Comparison of ENCODE assay signal across 8 cellular contexts in genomic region chr11:14380947-14381555, GRCh38. TPM values are rescaled to one million over a fixed set of nuclear protein-coding genes. Genes with fewer than 3 reads are reported as not detected.
DNase-seq lines count a peak whose midpoint lies in the region; ATAC-seq and TF ChIP-seq lines count a peak whose summit lies in the region.

No MANE protein-coding gene starts in this region.

- CTCF ChIA-PET in CD8-positive, alpha-beta memory T cell (lab: Charles Lee), result interaction anchor here (0.6 to 1.0 kb wide), 2 partner anchors 19 to 24 kb away, joined by 3 read pairs; no protein-coding TSS in a partner anchor

- peaks cover 7% of the 10 kb centered on the region for H3K27me3 ChIP-seq in CD8-positive, alpha-beta memory T cell (ENCODE audit: insufficient read depth, low read length, poor library complexity, severe bottlenecking)
- H3K27me3 ChIP-seq in skeletal muscle satellite cell (ENCODE audit: control insufficient read depth, insufficient read depth, low read length), result no peaks in the 10 kb centered on the region

- peak overlapping the region; percentile 61 for H3K4me3 ChIP-seq in CD8-positive, alpha-beta memory T cell (ENCODE audit: low read length)
- H3K4me3 ChIP-seq in skeletal muscle satellite cell (ENCODE audit: low read length), result peak overlapping the region; percentile 71

- peak; percentile 89 for ATAC-seq in GM19463 (IDR thresholded peaks at IDR 0.05; ENCODE audit: unreplicated experiment)

- peaks cover 9 to 13% of the 10 kb centered on the region in 2 donors for H3K27me3 Mint-ChIP-seq in CD8-positive, alpha-beta memory T cell

- TF ChIP-seq CTCF in VCaP (conservative IDR thresholded peaks at IDR 0.05), result no peak

- POLR2A ChIA-PET in CD8-positive, alpha-beta memory T cell (lab: Charles Lee), result interaction anchor here (0.6 to 1.1 kb wide), 2 partner anchors 29 to 36 kb away, joined by 3 read pairs; no protein-coding TSS in a partner anchor

- H3K4me1 ChIP-seq in CD8-positive, alpha-beta memory T cell (ENCODE audit: insufficient read depth, low read length), result peaks cover 4% of the 10 kb centered on the region
- H3K4me1 ChIP-seq in skeletal muscle satellite cell (ENCODE audit: control insufficient read depth, insufficient read depth, low read length), result peaks cover 27% of the 10 kb centered on the region

- peak overlapping the region; percentile 75 for H3K9ac ChIP-seq in skeletal muscle satellite cell (ENCODE audit: low read depth, low read length)

- H3K9me3 ChIP-seq in CD8-positive, alpha-beta memory T cell (ENCODE audit: low read length), result no peaks in the 10 kb centered on the region
- H3K9me3 ChIP-seq in skeletal muscle satellite cell (replicated peaks; ENCODE audit: low read length), result no peaks in the 10 kb centered on the region

- no peaks in the 10 kb centered on the region for H3K36me3 ChIP-seq in CD8-positive, alpha-beta memory T cell (ENCODE audit: insufficient read depth, low read length)
- H3K36me3 ChIP-seq in skeletal muscle satellite cell (ENCODE audit: insufficient read depth, low read length), result no peaks in the 10 kb centered on the region

- peak; percentile 12 to 63 (median 48) for DNase-seq in CD8-positive, alpha-beta memory T cell
- DNase-seq in HK-2 (ENCODE audit: unreplicated experiment) (peak; percentile 70), iPS-NIHi7 (ENCODE audit: extremely low spot score) (peak; percentile 70), middle frontal gyrus (ENCODE audit: extremely low spot score, low spot score) (no peak)
- peak; percentile 30 for DNase-seq in central memory CD4-positive, alpha-beta T cell

- H3K36me3 Mint-ChIP-seq in CD8-positive, alpha-beta memory T cell, result peaks cover 0 to 4% (median 0%) of the 10 kb centered on the region in 3 donors

- peak overlapping the region; percentile 93 for H3K4me2 ChIP-seq in skeletal muscle satellite cell (ENCODE audit: low read length)

- peaks cover 6 to 9% (median 7%) of the 10 kb centered on the region in 3 donors for H3K4me1 Mint-ChIP-seq in CD8-positive, alpha-beta memory T cell

- H3K27ac ChIP-seq in CD8-positive, alpha-beta memory T cell (ENCODE audit: low read depth, low read length), result no peak overlapping the region
- peak overlapping the region; percentile 91 for H3K27ac ChIP-seq in VCaP

- H3K9me3 Mint-ChIP-seq in CD8-positive, alpha-beta memory T cell, result no peaks in the 10 kb centered on the region

- peak overlapping the region; percentile 77 to 94 (median 84) for H3K4me3 Mint-ChIP-seq in CD8-positive, alpha-beta memory T cell

- peak overlapping the region in 4 of 8 donors; percentile 48 to 78 (median 64) for H3K27ac Mint-ChIP-seq in CD8-positive, alpha-beta memory T cell

RNA-seq across cellular contexts. Expression of gene RRAS2, which starts 22.1 kb away (rescaled TPM):
- total RNA-seq in CD8-positive, alpha-beta memory T cell, result 10 to 100 TPM; 70.1 to 72.6 TPM
- 52.6 TPM for polyA plus RNA-seq in CD8-positive, alpha-beta memory T cell
- total RNA-seq in skeletal muscle satellite cell (2012; rRNA removed), result 121 and 166 TPM in 2 replicates
